In the genomic region with DNA sequence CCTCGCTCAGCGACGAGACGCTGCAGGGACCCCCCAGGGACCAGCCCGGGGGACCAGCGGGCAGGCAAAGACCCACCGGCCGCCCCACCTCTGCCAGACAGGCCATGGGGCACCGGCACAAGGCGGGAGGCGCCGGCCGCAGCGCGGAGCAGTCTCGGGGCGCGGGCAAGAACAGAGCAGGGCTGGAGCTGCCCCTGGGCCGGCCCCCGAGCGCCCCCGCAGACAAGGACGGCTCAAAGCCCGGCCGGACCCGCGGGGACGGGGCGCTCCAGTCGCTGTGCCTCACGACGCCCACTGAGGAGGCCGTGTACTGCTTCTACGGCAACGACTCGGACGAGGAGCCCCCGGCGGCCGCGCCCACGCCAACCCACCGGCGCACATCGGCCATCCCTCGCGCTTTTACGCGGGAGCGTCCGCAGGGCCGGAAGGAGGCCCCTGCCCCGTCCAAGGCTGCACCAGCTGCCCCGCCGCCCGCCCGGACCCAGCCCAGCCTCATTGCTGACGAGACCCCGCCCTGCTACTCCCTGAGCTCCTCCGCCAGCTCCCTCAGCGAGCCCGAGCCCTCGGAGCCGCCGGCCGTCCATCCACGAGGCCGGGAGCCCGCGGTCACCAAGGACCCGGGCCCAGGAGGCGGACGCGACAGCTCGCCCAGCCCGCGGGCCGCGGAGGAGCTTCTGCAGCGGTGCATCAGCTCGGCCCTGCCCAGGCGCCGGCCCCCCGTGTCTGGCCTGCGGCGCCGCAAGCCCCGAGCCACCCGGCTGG, we compare ENCODE assay signal across 17 cellular contexts. TPM values are rescaled to one million over a fixed set of nuclear protein-coding genes. Genes with fewer than 3 reads are reported as not detected.
DNase-seq lines count a peak whose midpoint lies in the region; ATAC-seq, FAIRE-seq and TF ChIP-seq lines count a peak whose summit lies in the region.
"Had no signal": no experiment of that assay in that cellular context is flagged by ENCODE, and none has a peak within 500 bp of the region (broad histone marks: within the 10 kb centered on the region; RNA-seq: fewer than 3 reads in every experiment).

No MANE protein-coding gene starts in this region.

- H3K9ac ChIP-seq in GM12878 (ENCODE audit: control insufficient read depth, insufficient read depth, low read length): no peak overlapping the region

- H3K4me1 ChIP-seq in heart right ventricle (peaks cover 38 to 71% (median 64%) of the 10 kb centered on the region in 9 donors), GM12878 (ENCODE audit: control insufficient read depth, insufficient read depth, low read length) (peaks cover 7% of the 10 kb centered on the region), thoracic aorta (ENCODE audit: control insufficient read depth in 1 of 2, low read depth in 2 of 2) (peaks cover 44 to 57% of the 10 kb centered on the region in 2 donors), foreskin keratinocyte (no peaks in the 10 kb centered on the region)

- H3K36me3 ChIP-seq in heart right ventricle (no peaks in the 10 kb centered on the region), GM12878 (ENCODE audit: control insufficient read depth in 2 of 2, insufficient read depth in 2 of 2, low read length in 1 of 2) (no peaks in the 10 kb centered on the region), thoracic aorta (no peaks in the 10 kb centered on the region), WERI-Rb-1 (peaks cover 20% of the 10 kb centered on the region)
- H3K36me3 ChIP-seq: ovary had no signal

- H3K9me3 ChIP-seq in heart right ventricle (no peaks in the 10 kb centered on the region), GM12878 (replicated peaks; ENCODE audit: control insufficient read depth, insufficient read depth, low read length) (no peaks in the 10 kb centered on the region), thoracic aorta (no peaks in the 10 kb centered on the region), WERI-Rb-1 (ENCODE audit: severe bottlenecking) (no peaks in the 10 kb centered on the region)
- H3K9me3 ChIP-seq: ovary, spleen had no signal

- SMC1A ChIA-PET in GM12878 (lab: Charles Lee; ENCODE audit: uncharacterized antibody, unreplicated experiment): no interaction called here

- H3K79me2 ChIP-seq in GM12878 (ENCODE audit: control insufficient read depth, insufficient read depth, low read length): no peaks in the 10 kb centered on the region

- peaks cover 36 to 86% (median 69%) of the 10 kb centered on the region in 7 donors for H3K27me3 ChIP-seq in heart right ventricle
- H3K27me3 ChIP-seq in GM12878 (replicated peaks in 1 of 2; ENCODE audit: control insufficient read depth in 2 of 2, insufficient read depth in 2 of 2, low read length in 1 of 2): peaks cover 10 to 27% of the 10 kb centered on the region in 2 experiments
- H3K27me3 ChIP-seq in layer of hippocampus (ENCODE audit: control insufficient read depth, insufficient read depth, low read length): no peaks in the 10 kb centered on the region
- H3K27me3 ChIP-seq in thoracic aorta (replicated peaks; ENCODE audit: insufficient read depth): peaks cover 35% of the 10 kb centered on the region
- H3K27me3 ChIP-seq in WERI-Rb-1 (ENCODE audit: insufficient read depth, low read depth, severe bottlenecking): no peaks in the 10 kb centered on the region
- peaks cover 70% of the 10 kb centered on the region for H3K27me3 ChIP-seq in foreskin keratinocyte

- POLR2A ChIA-PET in GM12878 (lab: Charles Lee): no interaction called here

- RAD21 ChIA-PET in GM12878 (lab: Charles Lee; ENCODE audit: unreplicated experiment): no interaction called here

- peak overlapping the region in 7 of 10 donors; percentile 0 to 37 (median 35) for H3K4me3 ChIP-seq in heart right ventricle
- no peak overlapping the region for H3K4me3 ChIP-seq in GM12878
- peak overlapping the region; percentile 45 for H3K4me3 ChIP-seq in thoracic aorta
- no peak overlapping the region for H3K4me3 ChIP-seq in WERI-Rb-1 (ENCODE audit: low read depth, low read length)
- H3K4me3 ChIP-seq: ovary had no signal

- DNase-seq in heart right ventricle (peak in 1 of 2 donors; percentile 14), cardiac septum (ENCODE audit: low spot score) (no peak), GM12878 (ENCODE audit: low read depth, low spot score) (no peak), thoracic aorta (ENCODE audit: low spot score) (no peak), WERI-Rb-1 (no peak), NCI-H2227 (lab: John Stamatoyannopoulos, UW; ENCODE audit: unreplicated experiment) (no peak), foreskin keratinocyte (no peak)
- DNase-seq: activated CD4-positive, alpha-beta memory T cell treated with anti-CD3 and anti-CD28 coated beads for 36 hours; amygdala; Calu3; NCI-H1105; NCI-H446 treated with DMSO at 0.1 percent for 48 hours had no signal

- H4K20me1 ChIP-seq in GM12878 (ENCODE audit: control insufficient read depth, insufficient read depth): peaks cover 7% of the 10 kb centered on the region

- CTCF ChIA-PET in GM12878 (lab: Yijun Ruan, JAX): no interaction called here

- ATAC-seq in heart right ventricle (no peak), GM12878 (no peak), thoracic aorta (ENCODE audit: insufficient number of reproducible peaks, low FRiP score, low read depth) (no peak), foreskin keratinocyte (no peak)

- no peak overlapping the region for H2AFZ ChIP-seq in GM12878 (ENCODE audit: control insufficient read depth, low read depth, low read length)

- WGBS in heart right ventricle, 2 donors: 2 to 4% methylated on average over 77 to 89 of the region's 89 CpGs
- 12% methylated on average over 89 of the region's 89 CpGs for WGBS in GM12878 (ENCODE audit: insufficient coverage, insufficient replicate concordance, low lambda C conversion rate, missing lambda C conversion rate)

- no peak for FAIRE-seq in GM12878 (lab: Jason Lieb, UNC)
- FAIRE-seq: islet of Langerhans had no signal

- no peak for TF ChIP-seq EP300 in GM12878 (IDR thresholded peaks at IDR 0.05; ENCODE audit: borderline replicate concordance in 1 of 2, control insufficient read depth in 1 of 2, low read depth in 2 of 2, low read length in 2 of 2)

- intact Hi-C loops in heart right ventricle (cut with DNase I) (loop anchor here in 2 of 10 donors (10.0 kb wide), 1 partner anchor 47 kb away; a partner anchor contains a TSS), cardiac septum (cut with DNase I) (no loop called here), GM12878 (cut with micrococcal nuclease; ENCODE audit: unreplicated experiment) (no loop called here)

- no peak for TF ChIP-seq CTCF in heart right ventricle (IDR thresholded peaks at IDR 0.05)
- TF ChIP-seq CTCF in GM12878 (IDR thresholded peaks at IDR 0.05 in 2 of 3, conservative IDR thresholded peaks at IDR 0.05 in 1 of 3; ENCODE audit: control insufficient read depth in 2 of 3, extremely low read depth in 1 of 3, insufficient read depth in 1 of 3, low read depth in 3 of 3, low read length in 3 of 3): no peak
- no peak for TF ChIP-seq CTCF in thoracic aorta (IDR thresholded peaks at IDR 0.05)
- TF ChIP-seq CTCF in WERI-Rb-1 (IDR thresholded peaks at IDR 0.05; ENCODE audit: low read depth, low read length): no peak
- TF ChIP-seq CTCF in foreskin keratinocyte (conservative IDR thresholded peaks at IDR 0.05): no peak

- TF ChIP-seq RAD21 in GM12878 (IDR thresholded peaks at IDR 0.05; ENCODE audit: insufficient read depth, low read depth, low read length): no peak

- in situ Hi-C loops in GM12878 (cut with MboI): no loop called here

- H3K4me2 ChIP-seq in GM12878 (ENCODE audit: control insufficient read depth, insufficient read depth): no peak overlapping the region

- BruUV-seq in GM12878 (replicated peaks; lab: Mats Ljungman, UMichigan): no TSS peak

- 0 out of 2 replicates have a peak, but pooled peaks have one; percentile 31 for TF ChIP-seq POLR2A in GM12878 (IDR thresholded peaks at IDR 0.05; ENCODE audit: low read depth, low read length)

- H3K27ac ChIP-seq in heart right ventricle (no peak overlapping the region), GM12878 (ENCODE audit: control insufficient read depth, insufficient read depth) (no peak overlapping the region), layer of hippocampus (ENCODE audit: low read depth, low read length) (peak overlapping the region; percentile 10), thoracic aorta (no peak overlapping the region), WERI-Rb-1 (no peak overlapping the region), foreskin keratinocyte (no peak overlapping the region)
- H3K27ac ChIP-seq: ovary, spleen had no signal

RNA-seq across cellular contexts. Expression of a gene that starts 11.3 kb away (rescaled TPM):
- 10 to 100 TPM; 12.7 to 19.9 (median 15.2) TPM for total RNA-seq in heart right ventricle
- 10 to 100 TPM; 28.4 to 29.8 TPM for polyA plus RNA-seq in heart right ventricle
- total RNA-seq in cardiac septum: 16.9 TPM
- 69.0 and 71.0 TPM in 2 replicates for total RNA-seq in GM12878 (2013; cell fraction: nucleolus; rRNA removed)
- total RNA-seq in GM12878 (2014; rRNA removed): 36.3 and 38.3 TPM in 2 replicates
- total RNA-seq in GM12878 (2014; rRNA removed; fragmentation: Illumina TruSeq; extraction: Trizol): 11.7 and 14.8 TPM in 2 replicates
- 36.5 and 37.5 TPM in 2 replicates for total RNA-seq in GM12878 (2021)
- polyA plus RNA-seq in GM12878 (2011; ENCODE audit: low read depth): 4.5 TPM
- polyA plus RNA-seq in GM12878 (2011; rRNA removed): 6.3 and 13.6 TPM in 2 replicates
- polyA plus RNA-seq in GM12878 (2011; cell fraction: cytosol; rRNA removed): 26.6 and 50.8 TPM in 2 replicates
- 37.5 and 49.9 TPM in 2 replicates for polyA plus RNA-seq in GM12878 (2011; cell fraction: nucleus; rRNA removed)
- 18.6 and 22.1 TPM in 2 replicates for polyA plus RNA-seq in GM12878 (2012)
- polyA plus RNA-seq in GM12878 (2014; fragmentation: Illumina TruSeq; extraction: Trizol): 4.2 and 13.2 TPM in 2 replicates
- 1 to 10 TPM; 1.2 to 3.9 TPM for polyA plus RNA-seq in GM12878 (2014; fragmentation: Nextera tagmentation; extraction: Ambion mirVana)
- polyA plus RNA-seq in GM12878 (2014; rRNA removed): 42.5 and 52.5 TPM in 2 replicates
- 10 to 100 TPM; 60.9 to 67.0 TPM for polyA plus RNA-seq in GM12878 (2016; fragmentation: Nextera tagmentation; extraction: Ambion mirVana)
- polyA minus RNA-seq in GM12878 (2011; rRNA and poly(A)+ RNA removed): 4.5 and 13.9 TPM in 2 replicates
- polyA minus RNA-seq in GM12878 (2011; cell fraction: cytosol; rRNA and poly(A)+ RNA removed): 8.7 and 11.5 TPM in 2 replicates
- polyA minus RNA-seq in GM12878 (2011; cell fraction: nucleus; rRNA and poly(A)+ RNA removed): 11.2 and 27.7 TPM in 2 replicates
- total RNA-seq in thoracic aorta: 10 to 100 TPM; 28.6 to 54.6 TPM
- 29.5 and 34.9 TPM in 2 replicates for total RNA-seq in foreskin keratinocyte
- polyA plus RNA-seq in foreskin keratinocyte: 40.3 and 43.0 TPM in 2 replicates

RNA-seq across cellular contexts. Expression of a gene that starts 17.8 kb away (rescaled TPM):
- total RNA-seq in heart right ventricle: under 1 TPM in 9 of 10 donors, not detected in 1; 0.02 to 0.23 (median 0.08) TPM
- polyA plus RNA-seq in heart right ventricle: under 1 TPM; 0.13 to 0.15 TPM
- total RNA-seq in cardiac septum: 0.08 TPM
- total RNA-seq in GM12878 (2013; cell fraction: nucleolus; rRNA removed): 0.34 and 0.46 TPM in 2 replicates
- under 0.01 and 0.11 TPM in 2 replicates for total RNA-seq in GM12878 (2014; rRNA removed)
- total RNA-seq in GM12878 (2014; rRNA removed; fragmentation: Illumina TruSeq; extraction: Trizol): 0.05 TPM in 1 of 2 replicates, not detected in the other
- total RNA-seq in GM12878 (2021): 0.08 and 0.26 TPM in 2 replicates
- 0.31 TPM for polyA plus RNA-seq in GM12878 (2011; ENCODE audit: low read depth)
- not detected in 2 replicates for polyA plus RNA-seq in GM12878 (2011; rRNA removed)
- polyA plus RNA-seq in GM12878 (2011; cell fraction: cytosol; rRNA removed): 0.03 TPM in 1 of 2 replicates, not detected in the other
- polyA plus RNA-seq in GM12878 (2011; cell fraction: nucleus; rRNA removed): 0.18 and 0.38 TPM in 2 replicates
- 0.27 and 0.43 TPM in 2 replicates for polyA plus RNA-seq in GM12878 (2012)
- polyA plus RNA-seq in GM12878 (2014; fragmentation: Illumina TruSeq; extraction: Trizol): not detected in 2 replicates
- under 1 TPM in 1 of 2 experiments, not detected in 1; 0.02 TPM for polyA plus RNA-seq in GM12878 (2014; fragmentation: Nextera tagmentation; extraction: Ambion mirVana)
- polyA plus RNA-seq in GM12878 (2014; rRNA removed): 0.16 and 0.73 TPM in 2 replicates
- under 1 TPM in 1 of 2 experiments, not detected in 1; 0.04 TPM for polyA plus RNA-seq in GM12878 (2016; fragmentation: Nextera tagmentation; extraction: Ambion mirVana)
- 0.05 TPM in 1 of 2 replicates, not detected in the other for polyA minus RNA-seq in GM12878 (2011; rRNA and poly(A)+ RNA removed)
- not detected in 2 replicates for polyA minus RNA-seq in GM12878 (2011; cell fraction: cytosol; rRNA and poly(A)+ RNA removed)
- 0.12 and 0.38 TPM in 2 replicates for polyA minus RNA-seq in GM12878 (2011; cell fraction: nucleus; rRNA and poly(A)+ RNA removed)
- under 1 TPM; 0.41 to 0.78 TPM for total RNA-seq in thoracic aorta
- 0.07 and 0.10 TPM in 2 replicates for total RNA-seq in foreskin keratinocyte
- polyA plus RNA-seq in foreskin keratinocyte: 0.03 and 0.08 TPM in 2 replicates
- total RNA-seq: epithelial cell of proximal tubule had no signal

RNA-seq across cellular contexts. Expression of a gene that starts 22.5 kb away (rescaled TPM):
- 1 to 10 TPM in 8 of 10 donors, under 1 TPM in 2; 0.38 to 3.0 (median 1.4) TPM for total RNA-seq in heart right ventricle
- polyA plus RNA-seq in heart right ventricle: 1 to 10 TPM; 1.1 to 3.9 TPM
- total RNA-seq in cardiac septum: 1.5 TPM
- total RNA-seq in GM12878 (2013; cell fraction: nucleolus; rRNA removed): 3.5 and 4.7 TPM in 2 replicates
- 0.40 and 0.60 TPM in 2 replicates for total RNA-seq in GM12878 (2014; rRNA removed)
- total RNA-seq in GM12878 (2014; rRNA removed; fragmentation: Illumina TruSeq; extraction: Trizol): 0.27 TPM in 1 of 2 replicates, not detected in the other
- total RNA-seq in GM12878 (2021): 0.90 and 0.95 TPM in 2 replicates
- polyA plus RNA-seq in GM12878 (2011; ENCODE audit: low read depth): 0.26 TPM
- polyA plus RNA-seq in GM12878 (2011; rRNA removed): 0.12 and 0.35 TPM in 2 replicates
- polyA plus RNA-seq in GM12878 (2011; cell fraction: cytosol; rRNA removed): 0.28 and 0.38 TPM in 2 replicates
- 8.8 and 9.8 TPM in 2 replicates for polyA plus RNA-seq in GM12878 (2011; cell fraction: nucleus; rRNA removed)
- 4.1 and 4.7 TPM in 2 replicates for polyA plus RNA-seq in GM12878 (2012)
- polyA plus RNA-seq in GM12878 (2014; fragmentation: Illumina TruSeq; extraction: Trizol): not detected in 2 replicates
- polyA plus RNA-seq in GM12878 (2014; fragmentation: Nextera tagmentation; extraction: Ambion mirVana): not detected
- 0.99 and 1.6 TPM in 2 replicates for polyA plus RNA-seq in GM12878 (2014; rRNA removed)
- under 1 TPM; 0.32 to 0.57 TPM for polyA plus RNA-seq in GM12878 (2016; fragmentation: Nextera tagmentation; extraction: Ambion mirVana)
- polyA minus RNA-seq in GM12878 (2011; rRNA and poly(A)+ RNA removed): 0.59 and 0.67 TPM in 2 replicates
- polyA minus RNA-seq in GM12878 (2011; cell fraction: cytosol; rRNA and poly(A)+ RNA removed): not detected in 2 replicates
- 1.7 and 2.0 TPM in 2 replicates for polyA minus RNA-seq in GM12878 (2011; cell fraction: nucleus; rRNA and poly(A)+ RNA removed)
- under 1 TPM; 0.56 to 0.68 TPM for total RNA-seq in thoracic aorta
- total RNA-seq in foreskin keratinocyte: 0.78 and 0.92 TPM in 2 replicates
- 1.0 and 1.1 TPM in 2 replicates for polyA plus RNA-seq in foreskin keratinocyte

RNA-seq across cellular contexts. Expression of a gene that starts 23.3 kb away (rescaled TPM):
- total RNA-seq in heart right ventricle (1 to 10 TPM; 1.8 to 4.6 (median 3.3) TPM), cardiac septum (3.3 TPM), GM12878 (2014; rRNA removed) (0.27 and 0.45 TPM in 2 replicates), GM12878 (2014; rRNA removed; fragmentation: Illumina TruSeq; extraction: Trizol) (0.13 TPM in 1 of 2 replicates, not detected in the other), GM12878 (2021) (0.53 and 0.69 TPM in 2 replicates), thoracic aorta (1 to 10 TPM in 1 of 2 donors, under 1 TPM in 1; 0.35 to 1.6 TPM), foreskin keratinocyte (1.1 and 1.4 TPM in 2 replicates)
- polyA plus RNA-seq in heart right ventricle (1 to 10 TPM; 4.8 to 5.0 TPM), GM12878 (2011; rRNA removed) (0.08 TPM in 1 of 2 replicates, not detected in the other), GM12878 (2014; fragmentation: Illumina TruSeq; extraction: Trizol) (0.06 TPM in 1 of 2 replicates, not detected in the other), GM12878 (2014; fragmentation: Nextera tagmentation; extraction: Ambion mirVana) (not detected), GM12878 (2014; rRNA removed) (0.32 and 0.57 TPM in 2 replicates), GM12878 (2016; fragmentation: Nextera tagmentation; extraction: Ambion mirVana) (1 to 10 TPM in 1 of 2 experiments, under 1 TPM in 1; 0.60 to 1.1 TPM), foreskin keratinocyte (1.8 and 2.1 TPM in 2 replicates)
- 0.27 TPM in 1 of 2 replicates, not detected in the other for total RNA-seq in GM12878 (2013; cell fraction: nucleolus; rRNA removed)
- not detected for polyA plus RNA-seq in GM12878 (2011; ENCODE audit: low read depth)
- polyA plus RNA-seq in GM12878 (2011; cell fraction: cytosol; rRNA removed): 0.18 and 0.36 TPM in 2 replicates
- 0.24 and 0.28 TPM in 2 replicates for polyA plus RNA-seq in GM12878 (2011; cell fraction: nucleus; rRNA removed)
- 0.32 and 0.58 TPM in 2 replicates for polyA plus RNA-seq in GM12878 (2012)
- not detected in 2 replicates for polyA minus RNA-seq in GM12878 (2011; rRNA and poly(A)+ RNA removed)
- polyA minus RNA-seq in GM12878 (2011; cell fraction: cytosol; rRNA and poly(A)+ RNA removed): not detected in 2 replicates
- polyA minus RNA-seq in GM12878 (2011; cell fraction: nucleus; rRNA and poly(A)+ RNA removed): not detected in 2 replicates

RNA-seq across cellular contexts. Expression of a gene that starts 29.5 kb away (rescaled TPM):
- 100 to 1,000 TPM; 480 to 720 (median 539) TPM for total RNA-seq in heart right ventricle
- polyA plus RNA-seq in heart right ventricle: 1,000 to 10,000 TPM; 2,400 to 3,724 TPM
- 479 TPM for total RNA-seq in cardiac septum
- total RNA-seq in GM12878 (2013; cell fraction: nucleolus; rRNA removed): 239 and 289 TPM in 2 replicates
- 1,524 and 1,715 TPM in 2 replicates for total RNA-seq in GM12878 (2014; rRNA removed)
- total RNA-seq in GM12878 (2014; rRNA removed; fragmentation: Illumina TruSeq; extraction: Trizol): 972 and 1,030 TPM in 2 replicates
- 2,219 and 2,315 TPM in 2 replicates for total RNA-seq in GM12878 (2021)
- polyA plus RNA-seq in GM12878 (2011; ENCODE audit: low read depth): 7,786 TPM
- 524 and 1,111 TPM in 2 replicates for polyA plus RNA-seq in GM12878 (2011; rRNA removed)
- 3,186 and 3,536 TPM in 2 replicates for polyA plus RNA-seq in GM12878 (2011; cell fraction: cytosol; rRNA removed)
- polyA plus RNA-seq in GM12878 (2011; cell fraction: nucleus; rRNA removed): 1,362 and 1,364 TPM in 2 replicates
- polyA plus RNA-seq in GM12878 (2012): 3,088 and 3,408 TPM in 2 replicates
- 209 and 786 TPM in 2 replicates for polyA plus RNA-seq in GM12878 (2014; fragmentation: Illumina TruSeq; extraction: Trizol)
- 100 to 1,000 TPM; 559 to 717 TPM for polyA plus RNA-seq in GM12878 (2014; fragmentation: Nextera tagmentation; extraction: Ambion mirVana)
- 3,158 and 3,344 TPM in 2 replicates for polyA plus RNA-seq in GM12878 (2014; rRNA removed)
- 1,000 to 10,000 TPM; 1,763 to 1,909 TPM for polyA plus RNA-seq in GM12878 (2016; fragmentation: Nextera tagmentation; extraction: Ambion mirVana)
- polyA minus RNA-seq in GM12878 (2011; rRNA and poly(A)+ RNA removed): 256 and 857 TPM in 2 replicates
- polyA minus RNA-seq in GM12878 (2011; cell fraction: cytosol; rRNA and poly(A)+ RNA removed): 796 and 851 TPM in 2 replicates
- 184 and 257 TPM in 2 replicates for polyA minus RNA-seq in GM12878 (2011; cell fraction: nucleus; rRNA and poly(A)+ RNA removed)
- total RNA-seq in thoracic aorta: 1,000 to 10,000 TPM; 1,512 to 2,119 TPM
- 1,634 and 1,826 TPM in 2 replicates for total RNA-seq in foreskin keratinocyte
- polyA plus RNA-seq in foreskin keratinocyte: 2,421 and 2,717 TPM in 2 replicates

Comparison
In these comparisons a context has a peak if more than half of its experiments do, and no peak if none do; other contexts are left out.
1. H3K4me3 ChIP-seq: peak in heart right ventricle (7 of 10) and thoracic aorta (single experiment); none in GM12878 (single experiment) and WERI-Rb-1 (single experiment).